ENCODE assay signal across 19 cellular contexts in the genomic region with DNA sequence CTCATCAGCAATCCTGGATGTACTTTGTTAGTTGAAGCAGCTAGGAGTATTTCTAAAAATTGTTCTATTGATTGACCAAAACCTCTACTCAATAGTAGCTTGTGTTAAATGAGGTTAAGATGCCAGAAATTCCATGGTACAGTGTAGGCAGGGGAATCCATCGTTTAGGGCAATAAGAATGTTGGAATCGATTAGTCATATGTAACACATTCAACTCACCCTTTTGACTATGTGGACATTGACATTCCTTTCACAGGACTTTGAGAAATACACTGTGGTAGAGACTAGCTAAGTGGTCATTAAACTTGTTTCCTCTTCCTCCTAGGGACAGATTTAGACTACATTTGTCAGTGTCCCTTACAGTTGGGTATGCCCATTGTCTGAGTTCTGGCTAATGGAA. TPM values are rescaled to one million over a fixed set of nuclear protein-coding genes. Genes with fewer than 3 reads are reported as not detected.
DNase-seq lines count a peak whose midpoint lies in the region; TF ChIP-seq lines count a peak whose summit lies in the region.
"Had no signal": no experiment of that assay in that cellular context is flagged by ENCODE, and none has a peak within 500 bp of the region (broad histone marks: within the 10 kb centered on the region; RNA-seq: fewer than 3 reads in every experiment).

No MANE protein-coding gene starts in this region.

- peak; percentile 19 for DNase-seq in COLO829 (ENCODE audit: low spot score)
- peak; percentile 15 for DNase-seq in RKO (ENCODE audit: low spot score)
- DNase-seq in fibroblast of gingiva (ENCODE audit: low read depth) = peak; percentile 8
- no peak for DNase-seq in osteoblast (ENCODE audit: insufficient read length, low spot score, missing footprints)
- DNase-seq in effector CD8-positive, alpha-beta T cell (lab: John Stamatoyannopoulos, UW) = no peak
- DNase-seq in DMS79 (lab: John Stamatoyannopoulos, UW) = no peak
- DNase-seq in cerebellum (ENCODE audit: low spot score) = no peak
- no peak for DNase-seq in adrenal gland
- DNase-seq: activated T-cell treated with anti-CD3 and anti-CD28 coated beads, Interleukin-2, amount 50 U/mL, for 24 hours; heart right ventricle; kidney; MM.1S; mucosa of descending colon; NCI-H2029; NCI-H526 treated with DMSO at 0.1 percent for 48 hours; pancreas; stimulated activated naive CD4-positive, alpha-beta T cell treated with Interleukin-2 at 50 U/mL for 16 hours; upper lobe of right lung had no signal

- no peak overlapping the region for H3K4me3 ChIP-seq in osteoblast (ENCODE audit: insufficient read depth, low read length)
- no peak overlapping the region for H3K4me3 ChIP-seq in adrenal gland
- H3K4me3 ChIP-seq: BLaER1, heart right ventricle, mucosa of descending colon, pancreas, upper lobe of right lung had no signal

- no peaks in the 10 kb centered on the region for H3K27me3 ChIP-seq in osteoblast (ENCODE audit: insufficient read depth, low read length)
- no peaks in the 10 kb centered on the region for H3K27me3 ChIP-seq in adrenal gland
- H3K27me3 ChIP-seq: BLaER1, heart right ventricle, pancreas, upper lobe of right lung had no signal

- H3K4me2 ChIP-seq in osteoblast (ENCODE audit: insufficient read depth, low read length) = peak overlapping the region; percentile 27
- H3K4me2 ChIP-seq: BLaER1 had no signal

- H3K4me1 ChIP-seq in osteoblast (ENCODE audit: insufficient read depth, low read length) (peaks cover 19% of the 10 kb centered on the region), adrenal gland (replicated peaks in 1 of 2) (no peaks in the 10 kb centered on the region)
- H3K4me1 ChIP-seq: BLaER1, heart right ventricle, pancreas, upper lobe of right lung had no signal

- no peak overlapping the region for H2AFZ ChIP-seq in osteoblast (ENCODE audit: low read length)

- H4K20me1 ChIP-seq in osteoblast (ENCODE audit: insufficient read depth, low read length) = no peaks in the 10 kb centered on the region

- no peaks in the 10 kb centered on the region for H3K79me2 ChIP-seq in osteoblast (ENCODE audit: insufficient read depth, low read length)

- intact Hi-C loops in adrenal gland (cut with DNase I) = no loop called here

- H3K36me3 ChIP-seq in osteoblast (ENCODE audit: insufficient read depth, low read length) (no peaks in the 10 kb centered on the region), adrenal gland (replicated peaks in 1 of 2) (no peaks in the 10 kb centered on the region)
- H3K36me3 ChIP-seq: pancreas, upper lobe of right lung had no signal

- H3K27ac ChIP-seq in osteoblast (ENCODE audit: low read depth, low read length) (peak overlapping the region; percentile 56), adrenal gland (no peak overlapping the region)
- H3K27ac ChIP-seq: BLaER1, heart right ventricle, pancreas, upper lobe of right lung had no signal

- H3K9me3 ChIP-seq in osteoblast (ENCODE audit: low read depth, low read length) (no peaks in the 10 kb centered on the region), adrenal gland (replicated peaks in 1 of 3) (no peaks in the 10 kb centered on the region)
- H3K9me3 ChIP-seq: BLaER1, heart right ventricle, mucosa of descending colon, pancreas, upper lobe of right lung had no signal

- no peak for TF ChIP-seq POLR2A in adrenal gland (IDR thresholded peaks at IDR 0.05)

- WGBS in adrenal gland, 4 donors = 70 to 96% (median 93%) methylated on average over 2 of the region's 2 CpGs

- TF ChIP-seq CTCF in osteoblast (IDR thresholded peaks at IDR 0.05; ENCODE audit: extremely low read depth, low read depth, low read length) = no peak
- no peak for TF ChIP-seq CTCF in adrenal gland (IDR thresholded peaks at IDR 0.05)

RNA-seq across cellular contexts. Expression of a gene that starts 40.2 kb away (rescaled TPM):
- total RNA-seq in osteoblast (104 and 122 TPM in 2 replicates), cerebellum (105 TPM), adrenal gland (100 to 1,000 TPM in 5 of 8 donors, 10 to 100 TPM in 3; 79.9 to 143 (median 112) TPM)
- polyA plus RNA-seq in adrenal gland = 10 to 100 TPM; 40.7 to 86.2 (median 43.3) TPM

Comparison
In these comparisons a context has a peak if more than half of its experiments do, and no peak if none do; other contexts are left out.
1. DNase-seq: peak in COLO829 (single experiment), RKO (single experiment) and fibroblast of gingiva (single experiment); none in osteoblast (single experiment), effector CD8-positive, alpha-beta T cell (single experiment), DMS79 (single experiment), cerebellum (single experiment) and adrenal gland (0 of 7).